In the genomic region with DNA sequence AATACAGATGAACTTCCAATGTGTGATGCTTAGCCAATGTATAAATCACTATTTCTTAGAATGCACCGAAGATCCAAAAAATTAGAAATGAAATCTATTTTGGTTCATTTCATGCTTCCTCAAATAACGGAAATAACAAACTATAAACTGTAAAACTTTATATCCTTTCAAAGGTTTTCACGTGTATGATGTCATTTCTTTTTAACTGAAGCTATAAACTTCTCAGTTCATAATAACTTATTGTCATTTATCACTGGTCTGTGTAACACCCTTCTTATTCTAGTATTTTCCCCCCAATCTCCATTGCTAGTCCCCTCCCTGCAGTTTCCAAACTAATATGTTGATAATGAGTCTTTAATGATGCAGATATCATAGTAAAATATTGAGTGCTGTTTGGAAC, we compare ENCODE assay signal across 27 cellular contexts. TPM values are rescaled to one million over a fixed set of nuclear protein-coding genes. Genes with fewer than 3 reads are reported as not detected.
"Had no signal": no experiment of that assay in that cellular context is flagged by ENCODE, and none has a peak within 500 bp of the region (broad histone marks: within the 10 kb centered on the region; RNA-seq: fewer than 3 reads in every experiment).

No MANE protein-coding gene starts in this region.

- H3K36me3 ChIP-seq: stomach, suprapubic skin, thoracic aorta, thyroid gland, tibial artery, tibial nerve, transverse colon, upper lobe of left lung, upper lobe of right lung, uterus, vagina had no signal

- H3K4me1 ChIP-seq: testis, thyroid gland, transverse colon, upper lobe of left lung, upper lobe of right lung, vagina had no signal

- H3K9me3 ChIP-seq: stomach, suprapubic skin, testis, thoracic aorta, thyroid gland, tibial artery, tibial nerve, transverse colon, upper lobe of left lung, upper lobe of right lung, uterus, vagina had no signal

- DNase-seq: stimulated activated CD4-positive, alpha-beta T cell treated with anti-CD3 and anti-CD28 coated beads, Interleukin-2, amount 100 ng/mL, for 48 hours; stimulated activated CD4-positive, alpha-beta T cell treated with anti-CD3 and anti-CD28 coated beads, Interleukin-4, amount 100 ng/mL, for 1 hour; stimulated activated CD4-positive, alpha-beta T cell treated with anti-CD3 and anti-CD28 coated beads, Interleukin-4, amount 100 ng/mL, for 24 hours; stimulated activated CD4-positive, alpha-beta T cell treated with anti-CD3 and anti-CD28 coated beads, Interleukin-4, amount 100 ng/mL, for 4 hours; stimulated activated CD8-positive, alpha-beta memory T cell treated with anti-CD3 and anti-CD28 coated beads, Interleukin-4, amount 100 ng/mL, for 48 hours; stimulated activated naive B cell treated with anti-CD40 and anti-IgM and Interleukin-4, amounts not matched to agents 10 μg/mL and 1 μg/mL and 100 μg/mL, for 72 hours; stimulated activated naive CD4-positive, alpha-beta T cell; stimulated activated naive CD4-positive, alpha-beta T cell treated with Interleukin-2 at 50 U/mL for 16 hours; stimulated activated naive CD8-positive, alpha-beta T cell treated with anti-CD3 and anti-CD28 coated beads, Interleukin-15, amount 100 ng/mL, for 72 hours; stimulated activated naive CD8-positive, alpha-beta T cell treated with anti-CD3 and anti-CD28 coated beads, Interleukin-15, Interleukin-2, amounts not matched to agents 100 U/mL and 50 U/mL, for 24 hours; stomach; substantia nigra; testis; thyroid gland; tibial artery; transverse colon; trophoblast cell; upper lobe of left lung; upper lobe of right lung; uterus had no signal

- ATAC-seq: stimulated activated effector memory CD8-positive, alpha-beta T cell treated with anti-CD3 and anti-CD28 coated beads, Interleukin-12 subunit alpha, Interleukin-12 subunit beta, amount 100 ng/mL, for 72 hours; stimulated activated memory B cell treated with anti-CD40 and anti-IgM and Interleukin-4, amounts not matched to agents 10 μg/mL and 1 μg/mL and 100 μg/mL, for 72 hours; stimulated activated naive B cell treated with anti-CD40 and anti-IgM and Interleukin-4, amounts not matched to agents 10 μg/mL and 1 μg/mL and 100 μg/mL, for 72 hours; stimulated activated naive CD8-positive, alpha-beta T cell treated with anti-CD3 and anti-CD28 coated beads, Interleukin-15, amount 100 ng/mL, for 72 hours; stimulated activated naive CD8-positive, alpha-beta T cell treated with anti-CD3 and anti-CD28 coated beads, Interleukin-15, Interleukin-2, amounts not matched to agents 100 U/mL and 50 U/mL, for 24 hours; upper lobe of right lung had no signal

- H3K27ac ChIP-seq: stomach, suprapubic skin, testis, thoracic aorta, thyroid gland, tibial artery, tibial nerve, transverse colon, upper lobe of left lung, upper lobe of right lung, uterus, vagina had no signal

- H3K4me3 ChIP-seq: stomach, suprapubic skin, testis, thoracic aorta, thyroid gland, tibial artery, tibial nerve, transverse colon, upper lobe of left lung, upper lobe of right lung, uterus, vagina had no signal

- H3K27me3 ChIP-seq: suprapubic skin, testis, thyroid gland, tibial nerve, upper lobe of left lung, uterus, vagina had no signal

RNA-seq across cellular contexts. Expression of a gene that starts 36.4 kb away (rescaled TPM):
- total RNA-seq: temporal lobe, thoracic aorta had no signal
